Comparison of ENCODE assay signal across 8 cellular contexts in genomic region chr16:715448-716249, GRCh38. TPM values are rescaled to one million over a fixed set of nuclear protein-coding genes. Genes with fewer than 3 reads are reported as not detected.
A peak's percentile ranks its signal among the peaks of the same experiment; 100 is the strongest.
DNase-seq lines count a peak whose midpoint lies in the region; ATAC-seq, FAIRE-seq and TF ChIP-seq lines count a peak whose summit lies in the region.

No MANE protein-coding gene starts in this region.

- H3K79me2 ChIP-seq in astrocyte (ENCODE audit: insufficient read depth, low read length): peaks cover 7% of the 10 kb centered on the region
- H3K79me2 ChIP-seq in HepG2 (ENCODE audit: insufficient read depth, low read length): peaks cover 3% of the 10 kb centered on the region

- BruUV-seq in HepG2 (replicated peaks; lab: Mats Ljungman, UMichigan): no TSS peak

- H3K27ac ChIP-seq in HL-60 (replicated peaks): no peak overlapping the region
- no peak overlapping the region for H3K27ac ChIP-seq in astrocyte (ENCODE audit: low read depth, low read length)
- H3K27ac ChIP-seq in HepG2 (ENCODE audit: extremely low read length, insufficient read depth, low read length): peak overlapping the region; percentile 45
- no peak overlapping the region for H3K27ac ChIP-seq in thyroid gland

- H3K36me3 ChIP-seq in astrocyte (ENCODE audit: insufficient read depth, low read length) (no peaks in the 10 kb centered on the region), HepG2 (replicated peaks in 1 of 2; ENCODE audit: control insufficient read depth in 1 of 2, insufficient read depth in 2 of 2, low read length in 2 of 2) (no peaks in the 10 kb centered on the region), thyroid gland (no peaks in the 10 kb centered on the region)

- no peak overlapping the region for H3K27ac Mint-ChIP-seq in astrocyte (ENCODE audit: unreplicated experiment)

- in situ Hi-C loops in HepG2 (cut with HindIII; ENCODE audit: extremely low pct_ligation_motif_present, low pct_unique_long_range_greater_than_20kb): no loop called here

- peaks cover 37% of the 10 kb centered on the region for H4K20me1 ChIP-seq in astrocyte (ENCODE audit: insufficient read depth, low read length)
- peaks cover 5% of the 10 kb centered on the region for H4K20me1 ChIP-seq in HepG2 (ENCODE audit: insufficient read depth, low read length)

- no peaks in the 10 kb centered on the region for H3K27me3 Mint-ChIP-seq in astrocyte (ENCODE audit: low read depth, unreplicated experiment)

- H3K4me3 ChIP-seq in HL-60 (replicated peaks; ENCODE audit: insufficient read depth, low read length): peak overlapping the region; percentile 42
- H3K4me3 ChIP-seq in astrocyte (ENCODE audit: insufficient read depth, low read depth, low read length): peak overlapping the region; percentile 54
- peak overlapping the region; percentile 58 to 77 (median 66); a peak in 5 of 6 replicates for H3K4me3 ChIP-seq in HepG2 (replicated peaks in 1 of 3; ENCODE audit: insufficient read depth in 1 of 3, low read depth in 2 of 3, low read length in 3 of 3)
- peak overlapping the region; percentile 53 to 57 (median 53) for H3K4me3 ChIP-seq in thyroid gland (replicated peaks in 1 of 3)

- H3K27me3 ChIP-seq in HL-60 (ENCODE audit: insufficient read depth, poor library complexity, severe bottlenecking) (peaks cover 14% of the 10 kb centered on the region), astrocyte (ENCODE audit: insufficient read depth, low read length) (no peaks in the 10 kb centered on the region), HepG2 (ENCODE audit: control insufficient read depth in 1 of 2, insufficient read depth in 2 of 2, low read length in 2 of 2) (peaks cover 0 to 8% of the 10 kb centered on the region in 2 experiments; a peak in 2 of 5 replicates), thyroid gland (no peaks in the 10 kb centered on the region)

- H3K9me3 Mint-ChIP-seq in astrocyte (ENCODE audit: unreplicated experiment): no peaks in the 10 kb centered on the region

- intact Hi-C loops in HepG2 (cut with micrococcal nuclease; ENCODE audit: unreplicated experiment): no loop called here
- intact Hi-C loops in thyroid gland (cut with DNase I): loop anchor here (10.0 kb wide), 1 partner anchor 339 kb away; no protein-coding TSS in a partner anchor

- H3K4me2 ChIP-seq in astrocyte (ENCODE audit: low read length) (peak overlapping the region; percentile 90), HepG2 (ENCODE audit: low read depth, low read length) (peak overlapping the region; percentile 92)

- TF ChIP-seq CTCF in HL-60 (IDR thresholded peaks at IDR 0.05; ENCODE audit: insufficient read depth, low read length) (no peak), astrocyte (IDR thresholded peaks at IDR 0.05; ENCODE audit: insufficient read depth, low read depth, low read length) (no peak), HepG2 (CRISPR knock-in tag; IDR thresholded peaks at IDR 0.05) (peak; percentile 33; the same call in 1 of the 2 replicates), thyroid gland (IDR thresholded peaks at IDR 0.05) (peak in 1 of 6 experiments; percentile 8)

- H3K4me1 ChIP-seq in astrocyte (ENCODE audit: insufficient read depth, low read length): peaks cover 29% of the 10 kb centered on the region
- H3K4me1 ChIP-seq in HepG2 (ENCODE audit: insufficient read depth, low read length): peaks cover 51% of the 10 kb centered on the region
- H3K4me1 ChIP-seq in thyroid gland: peaks cover 23 to 46% of the 10 kb centered on the region in 2 donors

- TF ChIP-seq EP300 in HepG2 (IDR thresholded peaks at IDR 0.05; ENCODE audit: low read depth in 2 of 2, low read length in 2 of 2) (no peak), HepG2 (CRISPR knock-in tag; IDR thresholded peaks at IDR 0.05; ENCODE audit: borderline replicate concordance) (no peak)

- WGBS in HepG2 (ENCODE audit: low lambda C conversion rate): 0% methylated on average over 4 of the region's 79 CpGs
- WGBS in thyroid gland, 2 donors: 0 to 3% methylated on average over 2 to 20 of the region's 79 CpGs

- peak; percentile 38 for ATAC-seq in HepG2

- H3K4me1 Mint-ChIP-seq in astrocyte (ENCODE audit: low read depth, unreplicated experiment): peaks cover 7% of the 10 kb centered on the region

- H3K9me3 ChIP-seq in astrocyte (ENCODE audit: insufficient read depth, low read depth, low read length): no peaks in the 10 kb centered on the region
- no peaks in the 10 kb centered on the region for H3K9me3 ChIP-seq in HepG2 (ENCODE audit: low read length)
- H3K9me3 ChIP-seq in thyroid gland: no peaks in the 10 kb centered on the region

- H3K9ac ChIP-seq in astrocyte (ENCODE audit: low read length): peak overlapping the region; percentile 52
- H3K9ac ChIP-seq in HepG2 (ENCODE audit: insufficient read depth, low read depth, low read length): peak overlapping the region; percentile 54

- POLR2A ChIA-PET in HepG2 (lab: Yijun Ruan, JAX): interaction anchor here (1.0 to 2.4 kb wide), 11 partner anchors 10 to 73 kb away, joined by 3 to 14 read pairs (median 6); partner anchors contain the start of genes CCDC78, CHTF18, CIAO3 and HAGHL

- peak overlapping the region; percentile 60 for H2AFZ ChIP-seq in astrocyte (ENCODE audit: low read depth, low read length)
- H2AFZ ChIP-seq in HepG2 (ENCODE audit: low read length): no peak overlapping the region

- CTCF ChIA-PET in HepG2 (lab: Yijun Ruan, JAX; ENCODE audit: low intra/inter-chr PET ratio, low total read pairs): no interaction called here

- peak overlapping the region; percentile 80 for H3K4me3 Mint-ChIP-seq in astrocyte (ENCODE audit: unreplicated experiment)

- peak; percentile 69 for TF ChIP-seq RAD21 in HepG2 (CRISPR knock-in tag; IDR thresholded peaks at IDR 0.05)

- peak; percentile 68 for DNase-seq in activated effector memory CD4-positive, alpha-beta T cell treated with anti-CD3 and anti-CD28 coated beads, Interleukin-2, amount 50 U/mL, for 16 hours
- no peak for DNase-seq in activated effector memory CD4-positive, alpha-beta T cell treated with Interleukin-2 at 50 U/mL for 16 hours
- DNase-seq in HL-60 (ENCODE audit: low read depth in 1 of 2, low spot score in 1 of 2) (no peak), astrocyte (ENCODE audit: low read depth) (no peak), HepG2 (ENCODE audit: low spot score) (no peak), thyroid gland (peak in 1 of 2 donors; percentile 35), medulla oblongata (ENCODE audit: extremely low spot score) (no peak), GF-D8 (lab: John Stamatoyannopoulos, UW) (no peak)

- FAIRE-seq in astrocyte (lab: Jason Lieb, UNC) (no peak), HepG2 (lab: Jason Lieb, UNC) (no peak)

- TF ChIP-seq POLR2A in HepG2 (IDR thresholded peaks at IDR 0.05; ENCODE audit: insufficient read depth in 1 of 2, low read depth in 2 of 2, low read length in 2 of 2): no peak
- TF ChIP-seq POLR2A in thyroid gland (IDR thresholded peaks at IDR 0.05): no peak

- no peaks in the 10 kb centered on the region for H3K36me3 Mint-ChIP-seq in astrocyte (ENCODE audit: low read depth, unreplicated experiment)

RNA-seq across cellular contexts. Expression of gene METRN, which starts 0.7 kb away (rescaled TPM):
- total RNA-seq in astrocyte (30.1 and 31.5 TPM in 2 replicates), HepG2 (2016; rRNA removed; fragmentation: Illumina TruSeq; extraction: Trizol) (27.3 and 46.1 TPM in 2 replicates), thyroid gland (100 to 1,000 TPM in 1 of 4 donors, 10 to 100 TPM in 3; 51.0 to 109 (median 57.0) TPM)
- 309 and 313 TPM in 2 replicates for total RNA-seq in HepG2 (2016; cell fraction: cytosol; rRNA removed; fragmentation: Illumina TruSeq; extraction: Trizol; ENCODE audit: low read depth)
- 32.7 and 50.4 TPM in 2 replicates for total RNA-seq in HepG2 (2016; cell fraction: insoluble cytoplasmic fraction; rRNA removed; fragmentation: Illumina TruSeq; extraction: Trizol)
- 215 and 243 TPM in 2 replicates for total RNA-seq in HepG2 (2016; cell fraction: membrane; rRNA removed; fragmentation: Illumina TruSeq; extraction: Trizol)
- total RNA-seq in HepG2 (2016; cell fraction: nucleus; rRNA removed; fragmentation: Illumina TruSeq; extraction: Trizol): 17.9 and 18.8 TPM in 2 replicates
- 25.5 and 34.0 TPM in 2 replicates for polyA plus RNA-seq in HepG2 (2011; rRNA removed)
- polyA plus RNA-seq in HepG2 (2011; cell fraction: cytosol; rRNA removed): 9.2 and 47.6 TPM in 2 replicates
- polyA plus RNA-seq in HepG2 (2011; cell fraction: nucleus; rRNA removed): 25.3 and 25.6 TPM in 2 replicates
- polyA plus RNA-seq in HepG2 (2012): 6.0 and 9.7 TPM in 2 replicates
- polyA plus RNA-seq in HepG2 (2016; cell fraction: cytosol; fragmentation: Illumina TruSeq; extraction: Trizol; ENCODE audit: low read depth): 285 and 311 TPM in 2 replicates
- polyA plus RNA-seq in HepG2 (2016; cell fraction: insoluble cytoplasmic fraction; fragmentation: Illumina TruSeq; extraction: Trizol; ENCODE audit: low read depth): 25.1 and 30.0 TPM in 2 replicates
- polyA plus RNA-seq in HepG2 (2016; cell fraction: membrane; fragmentation: Illumina TruSeq; extraction: Trizol; ENCODE audit: low read depth): 167 and 188 TPM in 2 replicates
- 32.0 and 38.6 TPM in 2 replicates for polyA plus RNA-seq in HepG2 (2016; cell fraction: nucleus; fragmentation: Illumina TruSeq; extraction: Trizol; ENCODE audit: insufficient read depth, low read depth)
- polyA minus RNA-seq in HepG2 (2011; rRNA and poly(A)+ RNA removed; ENCODE audit: low replicate concordance): 4.1 and 35.6 TPM in 2 replicates
- 14.3 and 15.0 TPM in 2 replicates for polyA minus RNA-seq in HepG2 (2011; cell fraction: cytosol; rRNA and poly(A)+ RNA removed)
- polyA minus RNA-seq in HepG2 (2011; cell fraction: nucleus; rRNA and poly(A)+ RNA removed): 4.4 and 4.6 TPM in 2 replicates

RNA-seq across cellular contexts. Expression of gene ANTKMT, which starts 5.3 kb away (rescaled TPM):
- total RNA-seq in astrocyte (22.6 and 26.6 TPM in 2 replicates), HepG2 (2016; rRNA removed; fragmentation: Illumina TruSeq; extraction: Trizol) (17.8 and 47.8 TPM in 2 replicates), thyroid gland (100 to 1,000 TPM in 1 of 4 donors, 10 to 100 TPM in 3; 56.4 to 109 (median 63.8) TPM)
- 23.3 and 24.5 TPM in 2 replicates for total RNA-seq in HepG2 (2016; cell fraction: cytosol; rRNA removed; fragmentation: Illumina TruSeq; extraction: Trizol; ENCODE audit: low read depth)
- total RNA-seq in HepG2 (2016; cell fraction: insoluble cytoplasmic fraction; rRNA removed; fragmentation: Illumina TruSeq; extraction: Trizol): 20.4 and 46.4 TPM in 2 replicates
- total RNA-seq in HepG2 (2016; cell fraction: membrane; rRNA removed; fragmentation: Illumina TruSeq; extraction: Trizol): 26.6 and 30.6 TPM in 2 replicates
- 18.5 and 25.5 TPM in 2 replicates for total RNA-seq in HepG2 (2016; cell fraction: nucleus; rRNA removed; fragmentation: Illumina TruSeq; extraction: Trizol)
- 7.5 and 11.8 TPM in 2 replicates for polyA plus RNA-seq in HepG2 (2011; rRNA removed)
- 10.6 and 19.3 TPM in 2 replicates for polyA plus RNA-seq in HepG2 (2011; cell fraction: cytosol; rRNA removed)
- polyA plus RNA-seq in HepG2 (2011; cell fraction: nucleus; rRNA removed): 47.2 and 48.7 TPM in 2 replicates
- polyA plus RNA-seq in HepG2 (2012): 4.2 and 8.6 TPM in 2 replicates
- 14.5 and 19.6 TPM in 2 replicates for polyA plus RNA-seq in HepG2 (2016; cell fraction: cytosol; fragmentation: Illumina TruSeq; extraction: Trizol; ENCODE audit: low read depth)
- polyA plus RNA-seq in HepG2 (2016; cell fraction: insoluble cytoplasmic fraction; fragmentation: Illumina TruSeq; extraction: Trizol; ENCODE audit: low read depth): 10.3 and 11.6 TPM in 2 replicates
- 16.4 and 20.3 TPM in 2 replicates for polyA plus RNA-seq in HepG2 (2016; cell fraction: membrane; fragmentation: Illumina TruSeq; extraction: Trizol; ENCODE audit: low read depth)
- polyA plus RNA-seq in HepG2 (2016; cell fraction: nucleus; fragmentation: Illumina TruSeq; extraction: Trizol; ENCODE audit: insufficient read depth, low read depth): 33.8 and 45.5 TPM in 2 replicates
- 2.4 and 4.6 TPM in 2 replicates for polyA minus RNA-seq in HepG2 (2011; rRNA and poly(A)+ RNA removed; ENCODE audit: low replicate concordance)
- 5.2 and 9.3 TPM in 2 replicates for polyA minus RNA-seq in HepG2 (2011; cell fraction: cytosol; rRNA and poly(A)+ RNA removed)
- 9.1 and 10.3 TPM in 2 replicates for polyA minus RNA-seq in HepG2 (2011; cell fraction: nucleus; rRNA and poly(A)+ RNA removed)

RNA-seq across cellular contexts. Expression of gene FBXL16, which starts 10.0 kb away (rescaled TPM):
- total RNA-seq in astrocyte (3.7 and 5.2 TPM in 2 replicates), HepG2 (2016; rRNA removed; fragmentation: Illumina TruSeq; extraction: Trizol) (0.20 and 0.22 TPM in 2 replicates), thyroid gland (1 to 10 TPM; 5.8 to 7.5 (median 6.9) TPM)
- total RNA-seq in HepG2 (2016; cell fraction: cytosol; rRNA removed; fragmentation: Illumina TruSeq; extraction: Trizol; ENCODE audit: low read depth): 0.10 TPM in 1 of 2 replicates, not detected in the other
- 0.19 TPM in 1 of 2 replicates, not detected in the other for total RNA-seq in HepG2 (2016; cell fraction: insoluble cytoplasmic fraction; rRNA removed; fragmentation: Illumina TruSeq; extraction: Trizol)
- 0.10 and 0.22 TPM in 2 replicates for total RNA-seq in HepG2 (2016; cell fraction: membrane; rRNA removed; fragmentation: Illumina TruSeq; extraction: Trizol)
- 0.19 TPM in 1 of 2 replicates, not detected in the other for total RNA-seq in HepG2 (2016; cell fraction: nucleus; rRNA removed; fragmentation: Illumina TruSeq; extraction: Trizol)
- polyA plus RNA-seq in HepG2 (2011; rRNA removed): 2.0 and 2.2 TPM in 2 replicates
- polyA plus RNA-seq in HepG2 (2011; cell fraction: cytosol; rRNA removed): 1.6 and 3.1 TPM in 2 replicates
- 4.4 and 5.3 TPM in 2 replicates for polyA plus RNA-seq in HepG2 (2011; cell fraction: nucleus; rRNA removed)
- 2.8 and 5.8 TPM in 2 replicates for polyA plus RNA-seq in HepG2 (2012)
- polyA plus RNA-seq in HepG2 (2016; cell fraction: cytosol; fragmentation: Illumina TruSeq; extraction: Trizol; ENCODE audit: low read depth): 0.14 and 2.9 TPM in 2 replicates
- polyA plus RNA-seq in HepG2 (2016; cell fraction: insoluble cytoplasmic fraction; fragmentation: Illumina TruSeq; extraction: Trizol; ENCODE audit: low read depth): 0.45 and 0.64 TPM in 2 replicates
- 0.38 and 0.42 TPM in 2 replicates for polyA plus RNA-seq in HepG2 (2016; cell fraction: membrane; fragmentation: Illumina TruSeq; extraction: Trizol; ENCODE audit: low read depth)
- 0.35 and 0.36 TPM in 2 replicates for polyA plus RNA-seq in HepG2 (2016; cell fraction: nucleus; fragmentation: Illumina TruSeq; extraction: Trizol; ENCODE audit: insufficient read depth, low read depth)
- 4.1 and 8.8 TPM in 2 replicates for polyA minus RNA-seq in HepG2 (2011; rRNA and poly(A)+ RNA removed; ENCODE audit: low replicate concordance)
- 1.8 and 2.7 TPM in 2 replicates for polyA minus RNA-seq in HepG2 (2011; cell fraction: cytosol; rRNA and poly(A)+ RNA removed)
- 0.52 and 0.99 TPM in 2 replicates for polyA minus RNA-seq in HepG2 (2011; cell fraction: nucleus; rRNA and poly(A)+ RNA removed)

RNA-seq across cellular contexts. Expression of gene CCDC78, which starts 10.6 kb away (rescaled TPM):
- total RNA-seq in astrocyte: 2.1 and 4.7 TPM in 2 replicates
- total RNA-seq in HepG2 (2016; rRNA removed; fragmentation: Illumina TruSeq; extraction: Trizol): 0.53 TPM in 1 of 2 replicates, not detected in the other
- total RNA-seq in HepG2 (2016; cell fraction: cytosol; rRNA removed; fragmentation: Illumina TruSeq; extraction: Trizol; ENCODE audit: low read depth): 0.09 and 0.40 TPM in 2 replicates
- 0.48 TPM in 1 of 2 replicates, not detected in the other for total RNA-seq in HepG2 (2016; cell fraction: insoluble cytoplasmic fraction; rRNA removed; fragmentation: Illumina TruSeq; extraction: Trizol)
- 0.28 TPM in 2 replicates for total RNA-seq in HepG2 (2016; cell fraction: membrane; rRNA removed; fragmentation: Illumina TruSeq; extraction: Trizol)
- 0.34 and 1.4 TPM in 2 replicates for total RNA-seq in HepG2 (2016; cell fraction: nucleus; rRNA removed; fragmentation: Illumina TruSeq; extraction: Trizol)
- 1.5 and 1.7 TPM in 2 replicates for polyA plus RNA-seq in HepG2 (2011; rRNA removed)
- 0.26 and 0.44 TPM in 2 replicates for polyA plus RNA-seq in HepG2 (2011; cell fraction: cytosol; rRNA removed)
- polyA plus RNA-seq in HepG2 (2011; cell fraction: nucleus; rRNA removed): 17.5 and 23.8 TPM in 2 replicates
- polyA plus RNA-seq in HepG2 (2012): 1.0 and 2.1 TPM in 2 replicates
- polyA plus RNA-seq in HepG2 (2016; cell fraction: cytosol; fragmentation: Illumina TruSeq; extraction: Trizol; ENCODE audit: low read depth): 0.11 and 0.18 TPM in 2 replicates
- polyA plus RNA-seq in HepG2 (2016; cell fraction: insoluble cytoplasmic fraction; fragmentation: Illumina TruSeq; extraction: Trizol; ENCODE audit: low read depth): 0.24 and 0.57 TPM in 2 replicates
- not detected in 2 replicates for polyA plus RNA-seq in HepG2 (2016; cell fraction: membrane; fragmentation: Illumina TruSeq; extraction: Trizol; ENCODE audit: low read depth)
- polyA plus RNA-seq in HepG2 (2016; cell fraction: nucleus; fragmentation: Illumina TruSeq; extraction: Trizol; ENCODE audit: insufficient read depth, low read depth): 2.7 and 3.2 TPM in 2 replicates
- 0.38 and 3.8 TPM in 2 replicates for polyA minus RNA-seq in HepG2 (2011; rRNA and poly(A)+ RNA removed; ENCODE audit: low replicate concordance)
- not detected in 2 replicates for polyA minus RNA-seq in HepG2 (2011; cell fraction: cytosol; rRNA and poly(A)+ RNA removed)
- 0.90 and 1.6 TPM in 2 replicates for polyA minus RNA-seq in HepG2 (2011; cell fraction: nucleus; rRNA and poly(A)+ RNA removed)
- under 1 TPM in 1 of 4 donors, not detected in 3; 0.27 TPM for total RNA-seq in thyroid gland

RNA-seq across cellular contexts. Expression of gene HAGHL, which starts 11.3 kb away (rescaled TPM):
- total RNA-seq in astrocyte: 15.5 and 17.6 TPM in 2 replicates
- total RNA-seq in HepG2 (2016; rRNA removed; fragmentation: Illumina TruSeq; extraction: Trizol): 3.4 and 4.7 TPM in 2 replicates
- total RNA-seq in HepG2 (2016; cell fraction: cytosol; rRNA removed; fragmentation: Illumina TruSeq; extraction: Trizol; ENCODE audit: low read depth): 2.0 and 3.1 TPM in 2 replicates
- total RNA-seq in HepG2 (2016; cell fraction: insoluble cytoplasmic fraction; rRNA removed; fragmentation: Illumina TruSeq; extraction: Trizol): 3.0 and 4.0 TPM in 2 replicates
- 2.4 and 3.1 TPM in 2 replicates for total RNA-seq in HepG2 (2016; cell fraction: membrane; rRNA removed; fragmentation: Illumina TruSeq; extraction: Trizol)
- 2.0 and 3.3 TPM in 2 replicates for total RNA-seq in HepG2 (2016; cell fraction: nucleus; rRNA removed; fragmentation: Illumina TruSeq; extraction: Trizol)
- 8.4 and 12.7 TPM in 2 replicates for polyA plus RNA-seq in HepG2 (2011; rRNA removed)
- 5.6 and 13.2 TPM in 2 replicates for polyA plus RNA-seq in HepG2 (2011; cell fraction: cytosol; rRNA removed)
- polyA plus RNA-seq in HepG2 (2011; cell fraction: nucleus; rRNA removed): 160 and 166 TPM in 2 replicates
- polyA plus RNA-seq in HepG2 (2012): 2.9 and 5.9 TPM in 2 replicates
- 1.6 and 3.1 TPM in 2 replicates for polyA plus RNA-seq in HepG2 (2016; cell fraction: cytosol; fragmentation: Illumina TruSeq; extraction: Trizol; ENCODE audit: low read depth)
- 3.2 and 3.5 TPM in 2 replicates for polyA plus RNA-seq in HepG2 (2016; cell fraction: insoluble cytoplasmic fraction; fragmentation: Illumina TruSeq; extraction: Trizol; ENCODE audit: low read depth)
- polyA plus RNA-seq in HepG2 (2016; cell fraction: membrane; fragmentation: Illumina TruSeq; extraction: Trizol; ENCODE audit: low read depth): 1.8 and 2.5 TPM in 2 replicates
- polyA plus RNA-seq in HepG2 (2016; cell fraction: nucleus; fragmentation: Illumina TruSeq; extraction: Trizol; ENCODE audit: insufficient read depth, low read depth): 9.9 and 13.3 TPM in 2 replicates
- 6.6 and 10.5 TPM in 2 replicates for polyA minus RNA-seq in HepG2 (2011; rRNA and poly(A)+ RNA removed; ENCODE audit: low replicate concordance)
- 3.3 and 4.7 TPM in 2 replicates for polyA minus RNA-seq in HepG2 (2011; cell fraction: cytosol; rRNA and poly(A)+ RNA removed)
- 3.4 and 7.1 TPM in 2 replicates for polyA minus RNA-seq in HepG2 (2011; cell fraction: nucleus; rRNA and poly(A)+ RNA removed)
- total RNA-seq in thyroid gland: 1 to 10 TPM in 3 of 4 donors, not detected in 1; 3.8 to 8.7 (median 5.1) TPM
